Comparison of ENCODE assay signal across 21 cellular contexts in genomic region chr4:40874902-40875301, GRCh38.
"Had no signal": no experiment of that assay in that cellular context is flagged by ENCODE, and none has a peak within 500 bp of the region (broad histone marks: within the 10 kb centered on the region; RNA-seq: fewer than 3 reads in every experiment).

No MANE protein-coding gene starts in this region.

- ATAC-seq: activated CD8-positive, alpha-beta T cell treated with anti-CD3 and anti-CD28 coated beads, Interleukin-2, amount 10 ng/mL, durations not matched to agents 7 days and 5 days; gastrocnemius medialis; left colon; sciatic nerve; stimulated activated memory B cell treated with anti-CD40 and anti-IgM and Interleukin-4, amounts not matched to agents 10 μg/mL and 1 μg/mL and 100 μg/mL, for 72 hours had no signal

- H3K27me3 ChIP-seq: brain microvascular endothelial cell, esophagus squamous epithelium, gastrocnemius medialis, stomach, suprapubic skin, transverse colon, uterus had no signal

- H3K36me3 ChIP-seq: gastrocnemius medialis, transverse colon, uterus had no signal

- H3K9me3 ChIP-seq: esophagus squamous epithelium, gastrocnemius medialis, lower lobe of right lung, stomach, suprapubic skin, transverse colon, uterus had no signal

- DNase-seq: activated CD4-positive, alpha-beta T cell treated with anti-CD3 and anti-CD28 coated beads, Interleukin-2, amount 10 ng/mL, durations not matched to agents 7 days and 5 days; activated CD4-positive, CD25-positive, alpha-beta regulatory T cell treated with anti-CD3 and anti-CD28 coated beads, Interleukin-2, amount 50 U/mL, for 72 hours; activated CD8-positive, alpha-beta T cell treated with anti-CD3 and anti-CD28 coated beads, Interleukin-2, amount 10 ng/mL, durations not matched to agents 7 days and 5 days; activated gamma-delta T cell treated with Interleukin-2 at 50 U/mL for 16 hours; anterior cingulate cortex; brain microvascular endothelial cell; esophagus squamous epithelium; gastrocnemius medialis; hypothalamus; left colon; lower lobe of right lung; naive B cell; small intestine; stimulated activated CD4-positive, alpha-beta T cell treated with anti-CD3 and anti-CD28 coated beads, Interleukin-2, amount 100 ng/mL, for 24 hours; stomach; transverse colon; uterus had no signal

- H3K4me1 ChIP-seq: esophagus squamous epithelium, gastrocnemius medialis, stomach, suprapubic skin, transverse colon, uterus had no signal

- H3K27ac ChIP-seq: brain microvascular endothelial cell, esophagus squamous epithelium, gastrocnemius medialis, lower lobe of right lung, stomach, suprapubic skin, transverse colon, uterus had no signal

- H3K4me3 ChIP-seq: coronary artery, esophagus squamous epithelium, gastrocnemius medialis, lower lobe of right lung, stomach, suprapubic skin, transverse colon, uterus had no signal
